3 cellular contexts compared by ENCODE assay signal in genomic region chr7:94829987-94830386, GRCh38.
TF ChIP-seq lines count a peak whose summit lies in the region.

No MANE protein-coding gene starts in this region.

TF ChIP-seq in HepG2, 621 proteins besides CTCF, POLR2A, EP300 and RAD21:
- no peak for TF ChIP-seq ZBTB49 (CRISPR knock-in tag; IDR thresholded peaks at IDR 0.05; ENCODE audit: borderline replicate concordance)
- TF ChIP-seq MAFK (conservative IDR thresholded peaks at IDR 0.05 in 1 of 2, IDR thresholded peaks at IDR 0.05 in 1 of 2; ENCODE audit: low read length in 2 of 2): peak; percentile 99
- TF ChIP-seq MAFF (IDR thresholded peaks at IDR 0.05; ENCODE audit: low read depth, low read length): peak; percentile 99

TF ChIP-seq in IMR-90, 13 proteins besides CTCF, POLR2A, EP300 and RAD21:
- TF ChIP-seq MXI1 (IDR thresholded peaks at IDR 0.05; ENCODE audit: borderline replicate concordance, low read depth, low read length): no peak
- peak; percentile 98 for TF ChIP-seq MAFK (IDR thresholded peaks at IDR 0.05; ENCODE audit: low read depth, low read length)

TF ChIP-seq in H1, 55 proteins besides CTCF, POLR2A, EP300 and RAD21:
- TF ChIP-seq MAFK (IDR thresholded peaks at IDR 0.05; ENCODE audit: low read depth, low read length) (peak; percentile 93), NANOG (IDR thresholded peaks at IDR 0.05; ENCODE audit: insufficient read depth, low read depth, low read length, poor library complexity, severe bottlenecking) (no peak), EZH2 (IDR thresholded peaks at IDR 0.05; ENCODE audit: low read depth, low read length, severe bottlenecking) (no peak), TBP (IDR thresholded peaks at IDR 0.05; ENCODE audit: low read depth, low read length) (no peak), GABPA (IDR thresholded peaks at IDR 0.05; ENCODE audit: borderline replicate concordance, insufficient read depth, low read length) (no peak), RFX5 (IDR thresholded peaks at IDR 0.05; ENCODE audit: borderline replicate concordance, low read depth, low read length) (no peak)
